8 cellular contexts compared by ENCODE assay signal in genomic region chr3:111989061-111989678, GRCh38. TPM values are rescaled to one million over a fixed set of nuclear protein-coding genes. Genes with fewer than 3 reads are reported as not detected.
A peak's percentile ranks its signal among the peaks of the same experiment; 100 is the strongest.
DNase-seq lines count a peak whose midpoint lies in the region; ATAC-seq, FAIRE-seq and TF ChIP-seq lines count a peak whose summit lies in the region.

No MANE protein-coding gene starts in this region.

- dilution Hi-C loops in mammary epithelial cell (cut with HindIII; ENCODE audit: low sequenced_read_pairs) = no loop called here

- intact Hi-C loops in mammary epithelial cell (cut with micrococcal nuclease) = loop anchor here (1.0 to 5.0 kb wide), 4 partner anchors 24 to 123 kb away; partner anchors contain the start of gene C3orf52
- intact Hi-C loops in left lung (cut with DNase I) = no loop called here

- H3K4me1 ChIP-seq in mammary epithelial cell (ENCODE audit: insufficient read depth, low read length) (no peaks in the 10 kb centered on the region), left lung (no peaks in the 10 kb centered on the region)

- H3K9ac ChIP-seq in mammary epithelial cell (ENCODE audit: insufficient read depth, low read length) = no peak overlapping the region

- no peaks in the 10 kb centered on the region for H3K79me2 ChIP-seq in mammary epithelial cell (ENCODE audit: insufficient read depth, low read length)

- H3K9me3 ChIP-seq in mammary epithelial cell (replicated peaks; ENCODE audit: insufficient read depth, low read length) (no peaks in the 10 kb centered on the region), left lung (no peaks in the 10 kb centered on the region)

- peak overlapping the region; percentile 37 for H3K4me2 ChIP-seq in mammary epithelial cell (ENCODE audit: insufficient read depth, low read depth, low read length)

- peak; percentile 69 for FAIRE-seq in urothelium cell line (lab: Jason Lieb, UNC)

- DNase-seq in DMS79 (lab: John Stamatoyannopoulos, UW) = peak; percentile 7
- DNase-seq in NCI-H524 (lab: John Stamatoyannopoulos, UW) = peak; percentile 60 to 72
- peak; percentile 55 for DNase-seq in mammary epithelial cell
- no peak for DNase-seq in left lung
- DNase-seq in urothelium cell line (ENCODE audit: low spot score) = peak; percentile 47
- DNase-seq in middle frontal gyrus (ENCODE audit: extremely low spot score, low spot score) = no peak

- H3K27me3 ChIP-seq in mammary epithelial cell (ENCODE audit: insufficient read depth, low read length) (no peaks in the 10 kb centered on the region), left lung (no peaks in the 10 kb centered on the region)

- WGBS in mammary epithelial cell (ENCODE audit: low coverage, missing lambda C conversion rate) = 26% methylated on average over 3 of the region's 3 CpGs

- in situ Hi-C loops in mammary epithelial cell (cut with MboI; ENCODE audit: low sequenced_read_pairs in 2 of 2) = no loop called here

- no TSS peak for BruUV-seq in mammary epithelial cell (replicated peaks; lab: Mats Ljungman, UMichigan)

- H2AFZ ChIP-seq in mammary epithelial cell (ENCODE audit: low read depth, low read length) = no peak overlapping the region

- peak; percentile 84 for ATAC-seq in GM19455 (IDR thresholded peaks at IDR 0.05; ENCODE audit: unreplicated experiment)
- ATAC-seq in HG03442 (IDR thresholded peaks at IDR 0.05; ENCODE audit: unreplicated experiment) = peak; percentile 92
- ATAC-seq in left lung = peak; percentile 89

- no peaks in the 10 kb centered on the region for H4K20me1 ChIP-seq in mammary epithelial cell (ENCODE audit: insufficient read depth, low read length)

- TF ChIP-seq CTCF in mammary epithelial cell (conservative IDR thresholded peaks at IDR 0.05 in 1 of 2, IDR thresholded peaks at IDR 0.05 in 1 of 2; ENCODE audit: extremely low read depth in 1 of 2, insufficient read depth in 1 of 2, low read depth in 1 of 2, low read length in 2 of 2) (peak; percentile 79 to 82), left lung (IDR thresholded peaks at IDR 0.05) (peak; percentile 41 to 53)

- CTCF ChIA-PET in mammary epithelial cell (lab: Charles Lee; ENCODE audit: low non-redundant PET) = interaction anchor here (0.6 to 1.7 kb wide), 8 partner anchors 21 to 291 kb away, joined by 3 to 11 read pairs (median 4); no protein-coding TSS in a partner anchor

- H3K4me3 ChIP-seq in mammary epithelial cell (replicated peaks in 1 of 3; ENCODE audit: insufficient read depth in 1 of 3, low read depth in 2 of 3, low read length in 3 of 3) (no peak overlapping the region), left lung (no peak overlapping the region)

- H3K27ac ChIP-seq in mammary epithelial cell (ENCODE audit: insufficient read depth, low read depth, low read length) (no peak overlapping the region), left lung (no peak overlapping the region)

- H3K36me3 ChIP-seq in mammary epithelial cell (ENCODE audit: insufficient read depth, low read length) (peaks cover 15% of the 10 kb centered on the region), left lung (peaks cover 0 to 36% of the 10 kb centered on the region in 2 donors)

RNA-seq across cellular contexts. Expression of gene TAGLN3, which starts 9.6 kb away (rescaled TPM):
- total RNA-seq in mammary epithelial cell (1 to 10 TPM in 1 of 2 donors, under 1 TPM in 1; 0.50 to 5.3 TPM), left lung (under 1 TPM in 1 of 2 donors, not detected in 1; 0.50 TPM)
- 16.4 TPM for polyA plus RNA-seq in mammary epithelial cell
- 21.2 TPM for polyA minus RNA-seq in mammary epithelial cell

RNA-seq across cellular contexts. Expression of gene ABHD10, which starts 10.3 kb away (rescaled TPM):
- total RNA-seq in mammary epithelial cell = 10 to 100 TPM; 14.8 to 23.1 TPM
- polyA plus RNA-seq in mammary epithelial cell = 18.5 TPM
- polyA minus RNA-seq in mammary epithelial cell = 8.7 TPM
- total RNA-seq in left lung = 10 to 100 TPM; 22.7 to 27.3 TPM

RNA-seq across cellular contexts. Expression of gene TMPRSS7, which starts 45.4 kb away (rescaled TPM):
- total RNA-seq in mammary epithelial cell = not detected
- polyA plus RNA-seq in mammary epithelial cell = 0.03 TPM
- polyA minus RNA-seq in mammary epithelial cell = not detected
- total RNA-seq in left lung = under 1 TPM in 1 of 2 donors, not detected in 1; 0.17 TPM

Comparison
In these comparisons a context has a peak if more than half of its experiments do, and no peak if none do; other contexts are left out.
1. DNase-seq: peak in DMS79 (single experiment), NCI-H524 (2 of 2), mammary epithelial cell (single experiment) and urothelium cell line (single experiment); none in left lung (0 of 2) and middle frontal gyrus (single experiment).
2. Peak in every context shown above with its lines, with median percentiles within 50 percentile points of each other: ATAC-seq.